ENCODE assay signal across 1 cellular context in the genomic region with DNA sequence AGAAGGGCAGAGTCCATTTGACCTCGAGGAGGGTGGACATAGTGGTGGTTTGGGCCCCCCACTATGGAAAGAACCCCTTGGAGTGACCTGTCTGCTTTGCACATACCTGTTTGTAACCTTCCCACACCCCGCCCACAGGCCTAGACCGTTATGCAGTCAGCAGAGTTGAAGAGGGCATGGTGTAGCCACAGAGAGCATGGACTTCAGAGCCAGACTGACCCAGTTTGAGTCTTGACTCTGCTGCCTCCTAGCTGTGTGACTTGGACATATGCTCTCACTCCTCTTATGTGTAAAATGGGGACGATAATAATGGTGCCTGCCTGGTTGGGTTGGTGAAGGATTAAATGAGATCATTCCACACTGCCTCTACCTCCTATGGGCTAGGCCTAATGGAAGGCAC.
TF ChIP-seq lines count a peak whose summit lies in the region.

No MANE protein-coding gene starts in this region.

TF ChIP-seq in HepG2, 621 proteins besides CTCF, POLR2A, EP300 and RAD21:
- TF ChIP-seq, protein P1, sequence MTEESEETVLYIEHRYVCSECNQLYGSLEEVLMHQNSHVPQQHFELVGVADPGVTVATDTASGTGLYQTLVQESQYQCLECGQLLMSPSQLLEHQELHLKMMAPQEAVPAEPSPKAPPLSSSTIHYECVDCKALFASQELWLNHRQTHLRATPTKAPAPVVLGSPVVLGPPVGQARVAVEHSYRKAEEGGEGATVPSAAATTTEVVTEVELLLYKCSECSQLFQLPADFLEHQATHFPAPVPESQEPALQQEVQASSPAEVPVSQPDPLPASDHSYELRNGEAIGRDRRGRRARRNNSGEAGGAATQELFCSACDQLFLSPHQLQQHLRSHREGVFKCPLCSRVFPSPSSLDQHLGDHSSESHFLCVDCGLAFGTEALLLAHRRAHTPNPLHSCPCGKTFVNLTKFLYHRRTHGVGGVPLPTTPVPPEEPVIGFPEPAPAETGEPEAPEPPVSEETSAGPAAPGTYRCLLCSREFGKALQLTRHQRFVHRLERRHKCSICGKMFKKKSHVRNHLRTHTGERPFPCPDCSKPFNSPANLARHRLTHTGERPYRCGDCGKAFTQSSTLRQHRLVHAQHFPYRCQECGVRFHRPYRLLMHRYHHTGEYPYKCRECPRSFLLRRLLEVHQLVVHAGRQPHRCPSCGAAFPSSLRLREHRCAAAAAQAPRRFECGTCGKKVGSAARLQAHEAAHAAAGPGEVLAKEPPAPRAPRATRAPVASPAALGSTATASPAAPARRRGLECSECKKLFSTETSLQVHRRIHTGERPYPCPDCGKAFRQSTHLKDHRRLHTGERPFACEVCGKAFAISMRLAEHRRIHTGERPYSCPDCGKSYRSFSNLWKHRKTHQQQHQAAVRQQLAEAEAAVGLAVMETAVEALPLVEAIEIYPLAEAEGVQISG (CRISPR knock-in tag; IDR thresholded peaks at IDR 0.05), result peak; percentile 91
- TF ChIP-seq TOE1 (CRISPR knock-in tag; IDR thresholded peaks at IDR 0.05), result no peak
- no peak for TF ChIP-seq ZNF572 (CRISPR knock-in tag; IDR thresholded peaks at IDR 0.05)
- TF ChIP-seq XBP1 (CRISPR knock-in tag; IDR thresholded peaks at IDR 0.05), result no peak
- TF ChIP-seq, protein P2, sequence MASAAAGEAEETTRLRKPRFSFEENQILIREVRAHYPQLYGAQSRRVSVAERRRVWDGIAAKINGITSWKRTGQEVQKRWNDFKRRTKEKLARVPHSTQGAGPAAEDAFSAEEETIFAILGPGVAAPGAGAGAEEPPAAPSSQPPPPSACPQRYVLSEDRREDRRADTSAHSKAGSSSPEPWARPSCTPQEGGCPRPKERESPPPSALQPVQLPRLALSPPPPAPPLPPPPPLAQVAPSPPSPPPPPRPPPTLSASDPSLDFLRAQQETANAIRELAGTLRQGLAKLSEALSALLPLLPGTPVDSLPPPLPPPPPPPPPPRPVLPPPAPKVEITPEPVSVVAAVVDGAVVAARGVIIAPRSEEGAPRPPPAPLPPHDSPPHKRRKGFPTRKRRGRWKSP (CRISPR knock-in tag; IDR thresholded peaks at IDR 0.05), result no peak
